10 cellular contexts compared by ENCODE assay signal in the genomic region with DNA sequence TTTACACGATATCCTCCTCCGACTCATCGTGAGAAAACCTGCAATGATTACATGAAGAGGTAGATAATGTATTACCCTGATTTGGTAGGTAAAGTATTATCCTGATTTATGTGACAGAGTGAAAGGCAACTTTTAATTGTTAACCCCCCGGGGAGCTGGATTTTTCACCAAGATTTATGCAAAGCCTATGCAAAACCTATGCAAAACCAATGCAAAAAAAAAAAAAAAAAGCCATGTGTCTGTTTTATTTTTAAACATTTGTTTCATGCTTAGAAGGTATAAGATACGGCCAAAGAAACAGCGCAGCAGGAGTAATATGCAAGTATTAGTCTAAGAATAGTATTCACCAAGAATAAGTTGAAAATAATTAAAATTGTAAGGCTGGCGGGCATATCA.
DNase-seq lines count a peak whose midpoint lies in the region; ATAC-seq, FAIRE-seq and TF ChIP-seq lines count a peak whose summit lies in the region.
"Had no signal": no experiment of that assay in that cellular context is flagged by ENCODE, and none has a peak within 500 bp of the region (broad histone marks: within the 10 kb centered on the region; RNA-seq: fewer than 3 reads in every experiment).

No MANE protein-coding gene starts in this region.

- no peaks in the 10 kb centered on the region for H3K27me3 ChIP-seq in CD4-positive, alpha-beta T cell (ENCODE audit: control insufficient read depth, insufficient read depth, low read length)
- no peaks in the 10 kb centered on the region for H3K27me3 ChIP-seq in HUES48 (ENCODE audit: control insufficient read depth, insufficient read depth, low read length)
- H3K27me3 ChIP-seq in muscle layer of duodenum (ENCODE audit: low read depth, low read length): no peaks in the 10 kb centered on the region
- H3K27me3 ChIP-seq in MG63: no peaks in the 10 kb centered on the region

- H3K36me3 ChIP-seq in HUES48 (ENCODE audit: control insufficient read depth, insufficient read depth, low read length): no peaks in the 10 kb centered on the region
- no peaks in the 10 kb centered on the region for H3K36me3 ChIP-seq in muscle layer of duodenum (ENCODE audit: control insufficient read depth in 1 of 2, insufficient read depth in 2 of 2, low read length in 2 of 2)
- H3K36me3 ChIP-seq in MG63: no peaks in the 10 kb centered on the region

- POLR2A ChIA-PET in CD4-positive, alpha-beta T cell (lab: Charles Lee): interaction anchor here (0.7 to 4.8 kb wide), 16 partner anchors 9 to 89 kb away, joined by 3 to 43 read pairs (median 9); no protein-coding TSS in a partner anchor

- peak overlapping the region; percentile 47 for H3K4me3 ChIP-seq in HUES48 (ENCODE audit: low read depth, low read length)
- peak overlapping the region in 1 of 2 donors; percentile 32 for H3K4me3 ChIP-seq in muscle layer of duodenum (ENCODE audit: low read depth in 1 of 2, low read length in 2 of 2)
- H3K4me3 ChIP-seq in MG63: no peak overlapping the region

- H3K27ac ChIP-seq in CD4-positive, alpha-beta T cell (ENCODE audit: low read depth, low read length): peak overlapping the region; percentile 75
- H3K27ac ChIP-seq in HUES48 (ENCODE audit: low read depth, low read length): peak overlapping the region; percentile 78
- peak overlapping the region; percentile 2 for H3K27ac ChIP-seq in muscle layer of duodenum (ENCODE audit: low read length)

- DNase-seq in CD4-positive, alpha-beta T cell: no peak
- DNase-seq in central memory CD8-positive, alpha-beta T cell (ENCODE audit: low spot score in 2 of 2): no peak
- DNase-seq in MG63 (no peak), frontal cortex (ENCODE audit: low spot score in 2 of 2) (no peak)
- DNase-seq: activated CD8-positive, alpha-beta memory T cell treated with anti-CD3 and anti-CD28 coated beads for 24 hours; NCI-H446 treated with DMSO at 0.1 percent for 48 hours had no signal

- FAIRE-seq in frontal cortex (lab: Jason Lieb, UNC): no peak

- H3K36me3 Mint-ChIP-seq in CD4-positive, alpha-beta T cell (ENCODE audit: low read depth): peaks cover 60% of the 10 kb centered on the region
- peaks cover 18% of the 10 kb centered on the region for H3K36me3 Mint-ChIP-seq in central memory CD8-positive, alpha-beta T cell (ENCODE audit: insufficient read depth)

- peak overlapping the region; percentile 95 for H3K4me3 Mint-ChIP-seq in CD4-positive, alpha-beta T cell
- peak overlapping the region; percentile 93 for H3K4me3 Mint-ChIP-seq in central memory CD8-positive, alpha-beta T cell

- H3K4me1 Mint-ChIP-seq in CD4-positive, alpha-beta T cell (ENCODE audit: low read depth): peaks cover 93% of the 10 kb centered on the region
- H3K4me1 Mint-ChIP-seq in central memory CD8-positive, alpha-beta T cell: peaks cover 82% of the 10 kb centered on the region

- peak overlapping the region; percentile 93 for H3K27ac Mint-ChIP-seq in CD4-positive, alpha-beta T cell
- H3K27ac Mint-ChIP-seq in central memory CD8-positive, alpha-beta T cell (ENCODE audit: low read depth): peak overlapping the region; percentile 90

- intact Hi-C loops in CD4-positive, alpha-beta T cell (cut with DNase I, micrococcal nuclease): loop anchor here in 1 of 2 experiments (1.0 to 2.0 kb wide), 2 partner anchors 8 to 30 kb away; no protein-coding TSS in a partner anchor

- no peak for TF ChIP-seq CTCF in CD4-positive, alpha-beta T cell (IDR thresholded peaks at IDR 0.05)

- no peaks in the 10 kb centered on the region for H3K9me3 ChIP-seq in CD4-positive, alpha-beta T cell (ENCODE audit: control insufficient read depth, low read length)
- H3K9me3 ChIP-seq in HUES48 (ENCODE audit: control insufficient read depth, insufficient read depth, low read length): no peaks in the 10 kb centered on the region
- H3K9me3 ChIP-seq in muscle layer of duodenum (ENCODE audit: control insufficient read depth in 1 of 2, low read length in 2 of 2): no peaks in the 10 kb centered on the region
- H3K9me3 ChIP-seq in MG63: no peaks in the 10 kb centered on the region

- no peak for ATAC-seq in CD4-positive, alpha-beta T cell (ENCODE audit: poor library complexity)
- no peak for ATAC-seq in central memory CD8-positive, alpha-beta T cell (replicated peaks; ENCODE audit: extremely low read depth, poor library complexity, severe bottlenecking)
- ATAC-seq in activated CD4-positive, CD25-positive, alpha-beta regulatory T cell treated with anti-CD3 and anti-CD28 coated beads, Interleukin-2, amount 50 U/mL, for 24 hours: no peak
- no peak for ATAC-seq in HG03045 (IDR thresholded peaks at IDR 0.05; ENCODE audit: unreplicated experiment)

- H3K9ac ChIP-seq in HUES48 (ENCODE audit: low read depth, low read length): peak overlapping the region; percentile 49; the same call in 1 of the 2 replicates

- H3K27me3 Mint-ChIP-seq in CD4-positive, alpha-beta T cell: no peaks in the 10 kb centered on the region
- no peaks in the 10 kb centered on the region for H3K27me3 Mint-ChIP-seq in central memory CD8-positive, alpha-beta T cell

- no peaks in the 10 kb centered on the region for H3K9me3 Mint-ChIP-seq in CD4-positive, alpha-beta T cell
- H3K9me3 Mint-ChIP-seq in central memory CD8-positive, alpha-beta T cell: no peaks in the 10 kb centered on the region

- H3K4me1 ChIP-seq in HUES48 (ENCODE audit: control insufficient read depth, insufficient read depth, low read length): peaks cover 45% of the 10 kb centered on the region
- no peaks in the 10 kb centered on the region for H3K4me1 ChIP-seq in muscle layer of duodenum (ENCODE audit: control insufficient read depth in 1 of 2, insufficient read depth in 2 of 2, low read length in 2 of 2)

- CTCF ChIA-PET in CD4-positive, alpha-beta T cell (lab: Charles Lee): interaction anchor here (2.3 to 3.2 kb wide), 2 partner anchors 14 to 30 kb away, joined by 10 to 17 read pairs; no protein-coding TSS in a partner anchor

Comparison
In these comparisons a context has a peak if more than half of its experiments do, and no peak if none do; other contexts are left out.
1. H3K27ac ChIP-seq: peak in every context shown above with its lines; median percentile 78 in HUES48; 75 in CD4-positive, alpha-beta T cell; 2 in muscle layer of duodenum.